36 cellular contexts compared by ENCODE assay signal in genomic region chr3:193761969-193762368, GRCh38.
"Had no signal": no experiment of that assay in that cellular context is flagged by ENCODE, and none has a peak within 500 bp of the region (broad histone marks: within the 10 kb centered on the region; RNA-seq: fewer than 3 reads in every experiment).

No MANE protein-coding gene starts in this region.

- H3K27ac ChIP-seq: adrenal gland, body of pancreas, brain microvascular endothelial cell, breast epithelium, VCaP had no signal

- H3K27me3 Mint-ChIP-seq: activated naive CD8-positive, alpha-beta T cell treated with anti-CD3 and anti-CD28 coated beads for 36 hours had no signal

- H3K4me1 ChIP-seq: body of pancreas, breast epithelium had no signal

- H3K36me3 ChIP-seq: adrenal gland, brain microvascular endothelial cell, breast epithelium had no signal

- FAIRE-seq: astrocyte, TTC549 had no signal

- H3K4me3 Mint-ChIP-seq: activated B cell treated with CpG ODN at 0.5 μM for 24 hours; activated CD4-positive, alpha-beta memory T cell treated with anti-CD3 and anti-CD28 coated beads for 36 hours; activated CD4-positive, alpha-beta T cell treated with anti-CD3 and anti-CD28 coated beads, Interleukin-2, amount 10 ng/mL, durations not matched to agents 24 days and 14 days; activated CD8-positive, alpha-beta T cell treated with anti-CD3 and anti-CD28 coated beads for 36 hours; activated naive CD4-positive, alpha-beta T cell treated with anti-CD3 and anti-CD28 coated beads for 36 hours; activated naive CD8-positive, alpha-beta T cell treated with anti-CD3 and anti-CD28 coated beads for 36 hours; activated T-cell treated with anti-CD3 and anti-CD28 coated beads, Interleukin-2, amount 50 U/mL, for 4 hours; activated T-cell treated with anti-CD3 and anti-CD28 coated beads, Interleukin-2, amount 50 U/mL, for 72 hours; activated T-helper 1 cell treated with anti-CD3 and anti-CD28 coated beads, Interleukin-12 subunit alpha, Interleukin-12 subunit beta, Interleukin-2, Interleukin-4 antibody, amounts not matched to agents 30 ng/mL and 10 ng/mL and 1 ng/mL, durations not matched to agents 14 hours and 24 hours and 36 hours; activated T-helper 17 cell treated with anti-CD3 and anti-CD28 coated beads, Interleukin-2, amount 50 U/mL, for 72 hours; T-helper 1 cell treated with Interleukin-12 subunit alpha and Interleukin-12 subunit beta and Interleukin-4 antibody, amounts not matched to agents 30 μg/mL and 1 μg/mL, for 36 hours; T-helper 2 cell treated with Interferon-gamma antibody and Interleukin-4, amounts not matched to agents 5 μg/mL and 100 μg/mL, for 36 hours had no signal

- H3K9me3 ChIP-seq: adrenal gland had no signal

- DNase-seq: activated B cell treated with CpG ODN at 0.5 μM for 24 hours; activated CD4-positive, alpha-beta memory T cell treated with anti-CD3 and anti-CD28 coated beads for 36 hours; activated CD4-positive, alpha-beta T cell treated with anti-CD3 and anti-CD28 coated beads for 4 hours; activated CD4-positive, alpha-beta T cell treated with anti-CD3 and anti-CD28 coated beads, Interleukin-2, amount 50 U/mL, for 1 hour; activated CD4-positive, alpha-beta T cell treated with anti-CD3 and anti-CD28 coated beads, Interleukin-2, amount 50 U/mL, for 4 hours; activated CD4-positive, CD25-positive, alpha-beta regulatory T cell treated with anti-CD3 and anti-CD28 coated beads, Interleukin-2, amount 50 U/mL, for 72 hours; activated CD8-positive, alpha-beta memory T cell treated with anti-CD3 and anti-CD28 coated beads, Interleukin-2, amount 50 U/mL, for 4 hours; activated CD8-positive, alpha-beta T cell treated with anti-CD3 and anti-CD28 coated beads for 36 hours; activated effector memory CD4-positive, alpha-beta T cell treated with anti-CD3 and anti-CD28 coated beads, Interleukin-2, amount 50 U/mL, for 16 hours; activated gamma-delta T cell treated with Interleukin-2 at 50 U/mL for 16 hours; activated naive CD4-positive, alpha-beta T cell; activated naive CD4-positive, alpha-beta T cell treated with anti-CD3 and anti-CD28 coated beads for 36 hours; activated naive CD4-positive, alpha-beta T cell treated with anti-CD3 and anti-CD28 coated beads, Interleukin-2, amount 50 U/mL, for 16 hours; activated naive CD8-positive, alpha-beta T cell treated with anti-CD3 and anti-CD28 coated beads for 36 hours; activated T-cell treated with anti-CD3 and anti-CD28 coated beads for 4 hours; activated T-cell treated with anti-CD3 and anti-CD28 coated beads, Interleukin-2, amount 50 U/mL, for 1 hour; activated T-cell treated with anti-CD3 and anti-CD28 coated beads, Interleukin-2, amount 50 U/mL, for 4 hours; activated T-cell treated with anti-CD3 and anti-CD28 coated beads, Interleukin-2, amount 50 U/mL, for 72 hours; adrenal gland; amniotic stem cell; aorta; body of pancreas; brain microvascular endothelial cell; central memory CD4-positive, alpha-beta T cell; T-helper 2 cell; T-helper 9 cell had no signal

- H3K27me3 ChIP-seq: adrenal gland, body of pancreas, breast epithelium had no signal

- H3K27ac Mint-ChIP-seq: activated B cell treated with CpG ODN at 0.5 μM for 24 hours; activated CD4-positive, alpha-beta memory T cell treated with anti-CD3 and anti-CD28 coated beads for 36 hours; activated CD4-positive, alpha-beta T cell treated with anti-CD3 and anti-CD28 coated beads, Interleukin-2, amount 10 ng/mL, durations not matched to agents 24 days and 14 days; activated CD8-positive, alpha-beta T cell treated with anti-CD3 and anti-CD28 coated beads for 36 hours; activated naive CD4-positive, alpha-beta T cell treated with anti-CD3 and anti-CD28 coated beads for 36 hours; activated naive CD4-positive, alpha-beta T cell treated with anti-CD3 and anti-CD28 coated beads, Interleukin-2, amount 50 U/mL, for 72 hours; activated naive CD8-positive, alpha-beta T cell treated with anti-CD3 and anti-CD28 coated beads for 36 hours; activated T-cell treated with anti-CD3 and anti-CD28 coated beads, Interleukin-2, amount 50 U/mL, for 72 hours; activated T-helper 1 cell treated with anti-CD3 and anti-CD28 coated beads, Interleukin-12 subunit alpha, Interleukin-12 subunit beta, Interleukin-2, Interleukin-4 antibody, amounts not matched to agents 30 ng/mL and 10 ng/mL and 1 ng/mL, durations not matched to agents 14 hours and 24 hours and 36 hours; activated T-helper 17 cell treated with anti-CD3 and anti-CD28 coated beads, Interleukin-2, amount 50 U/mL, for 72 hours; T-helper 1 cell treated with Interleukin-12 subunit alpha and Interleukin-12 subunit beta and Interleukin-4 antibody, amounts not matched to agents 30 μg/mL and 1 μg/mL, for 36 hours; T-helper 2 cell treated with Interferon-gamma antibody and Interleukin-4, amounts not matched to agents 5 μg/mL and 100 μg/mL, for 36 hours had no signal

- H3K4me1 Mint-ChIP-seq: activated CD4-positive, alpha-beta T cell treated with anti-CD3 and anti-CD28 coated beads, Interleukin-2, amount 10 ng/mL, durations not matched to agents 24 days and 14 days; activated naive CD8-positive, alpha-beta T cell treated with anti-CD3 and anti-CD28 coated beads for 36 hours; activated T-helper 17 cell treated with anti-CD3 and anti-CD28 coated beads, Interleukin-2, amount 50 U/mL, for 72 hours had no signal

- ATAC-seq: activated CD8-positive, alpha-beta T cell treated with anti-CD3 and anti-CD28 coated beads for 36 hours; activated naive CD4-positive, alpha-beta T cell treated with anti-CD3 and anti-CD28 coated beads, Interleukin-2, amount 50 U/mL, for 72 hours; activated T-cell treated with anti-CD3 and anti-CD28 coated beads, Interleukin-2, amount 50 U/mL, for 4 hours; activated T-cell treated with anti-CD3 and anti-CD28 coated beads, Interleukin-2, amount 50 U/mL, for 72 hours; activated T-helper 17 cell treated with anti-CD3 and anti-CD28 coated beads, Interleukin-2, amount 50 U/mL, for 72 hours; body of pancreas had no signal

- H3K4me3 ChIP-seq: adrenal gland, body of pancreas, breast epithelium had no signal
